16 cellular contexts compared by ENCODE assay signal in genomic region chr20:14657231-14657630, GRCh38.
"Had no signal": no experiment of that assay in that cellular context is flagged by ENCODE, and none has a peak within 500 bp of the region (broad histone marks: within the 10 kb centered on the region; RNA-seq: fewer than 3 reads in every experiment).

No MANE protein-coding gene starts in this region.

- H3K27me3 ChIP-seq: brain microvascular endothelial cell, esophagus muscularis mucosa, foreskin keratinocyte, right atrium auricular region, testis, upper lobe of left lung had no signal

- H3K4me1 ChIP-seq: esophagus muscularis mucosa, right atrium auricular region, testis had no signal

- ATAC-seq: stimulated activated naive CD8-positive, alpha-beta T cell treated with anti-CD3 and anti-CD28 coated beads, Interleukin-15, amount 100 ng/mL, for 72 hours had no signal

- H3K4me3 ChIP-seq: coronary artery, esophagus muscularis mucosa, right atrium auricular region, testis, upper lobe of left lung had no signal

- H3K36me3 ChIP-seq: brain microvascular endothelial cell, esophagus muscularis mucosa, right atrium auricular region, upper lobe of left lung had no signal

- H3K27ac ChIP-seq: brain microvascular endothelial cell, coronary artery, esophagus muscularis mucosa, foreskin keratinocyte, right atrium auricular region, testis, upper lobe of left lung had no signal

- H3K9me3 ChIP-seq: esophagus muscularis mucosa, right atrium auricular region, testis, upper lobe of left lung had no signal

- DNase-seq: activated CD4-positive, alpha-beta T cell treated with anti-CD3 and anti-CD28 coated beads, Interleukin-2, amount 10 ng/mL, durations not matched to agents 24 days and 14 days; activated CD4-positive, CD25-positive, alpha-beta regulatory T cell; activated gamma-delta T cell treated with Interleukin-2 at 50 U/mL for 16 hours; activated naive CD8-positive, alpha-beta T cell treated with anti-CD3 and anti-CD28 coated beads for 36 hours; brain microvascular endothelial cell; effector CD4-positive, alpha-beta T cell; nucleus accumbens; small intestine; stimulated activated naive CD8-positive, alpha-beta T cell treated with anti-CD3 and anti-CD28 coated beads, Interleukin-15, amount 100 ng/mL, for 72 hours; T-helper 2 cell; testis; upper lobe of left lung had no signal
